In genomic region chr4:99763635-99764101, GRCh38 we compare ENCODE assay signal across 11 cellular contexts. TPM values are rescaled to one million over a fixed set of nuclear protein-coding genes. Genes with fewer than 3 reads are reported as not detected.
A peak's percentile ranks its signal among the peaks of the same experiment; 100 is the strongest.
DNase-seq lines count a peak whose midpoint lies in the region; ATAC-seq, FAIRE-seq and TF ChIP-seq lines count a peak whose summit lies in the region.
"Had no signal": no experiment of that assay in that cellular context is flagged by ENCODE, and none has a peak within 500 bp of the region (broad histone marks: within the 10 kb centered on the region; RNA-seq: fewer than 3 reads in every experiment).

No MANE protein-coding gene starts in this region.

- no peaks in the 10 kb centered on the region for H3K79me2 ChIP-seq in mammary epithelial cell (ENCODE audit: insufficient read depth, low read length)

- H3K9me3 ChIP-seq in IMR-90 (ENCODE audit: control insufficient read depth, insufficient read depth, low read length) (no peaks in the 10 kb centered on the region; the same call in 1 of the 2 replicates), mammary epithelial cell (replicated peaks; ENCODE audit: insufficient read depth, low read length) (no peaks in the 10 kb centered on the region), pancreas (no peaks in the 10 kb centered on the region)
- H3K9me3 ChIP-seq: BLaER1 had no signal

- H3K4me3 ChIP-seq in IMR-90 (ENCODE audit: insufficient read depth, low read depth, low read length) (no peak overlapping the region), mammary epithelial cell (replicated peaks in 1 of 3; ENCODE audit: insufficient read depth in 1 of 3, low read depth in 2 of 3, low read length in 3 of 3) (no peak overlapping the region), pancreas (no peak overlapping the region)
- H3K4me3 ChIP-seq: BLaER1, cardiac muscle cell had no signal

- WGBS in IMR-90 (ENCODE audit: extremely low coverage in 2 of 2, insufficient read length in 1 of 2), 2 experiments, result 0% methylated on average over 1 of the region's 3 CpGs; no CpG with 5 or more reads in 1 of the 2 experiments
- WGBS in mammary epithelial cell (ENCODE audit: low coverage, missing lambda C conversion rate), result 9% methylated on average over 3 of the region's 3 CpGs
- WGBS in pancreas, 2 donors, result 17 to 24% methylated on average over 3 of the region's 3 CpGs

- H3K79me1 ChIP-seq in IMR-90 (ENCODE audit: low read depth in 1 of 2, low read length in 2 of 2), result no peaks in the 10 kb centered on the region

- no TSS peak for BruUV-seq in IMR-90 (replicated peaks; lab: Mats Ljungman, UMichigan)
- no TSS peak for BruUV-seq in mammary epithelial cell (replicated peaks; lab: Mats Ljungman, UMichigan)

- H3K56ac ChIP-seq in IMR-90 (ENCODE audit: extremely low read depth, insufficient read depth, low read length), result no peak overlapping the region

- H3K4ac ChIP-seq in IMR-90 (ENCODE audit: low read depth, low read length), result no peak overlapping the region

- H4K20me1 ChIP-seq in IMR-90 (ENCODE audit: insufficient read depth, low read length), result no peaks in the 10 kb centered on the region
- no peaks in the 10 kb centered on the region for H4K20me1 ChIP-seq in mammary epithelial cell (ENCODE audit: insufficient read depth, low read length)
- H4K20me1 ChIP-seq: BLaER1 had no signal

- H3K27me3 ChIP-seq in IMR-90 (ENCODE audit: control insufficient read depth, insufficient read depth, low read length), result no peaks in the 10 kb centered on the region
- no peaks in the 10 kb centered on the region for H3K27me3 ChIP-seq in mammary epithelial cell (ENCODE audit: insufficient read depth, low read length)
- H3K27me3 ChIP-seq in pancreas, result no peaks in the 10 kb centered on the region
- H3K27me3 ChIP-seq: BLaER1, cardiac muscle cell had no signal

- no peak for TF ChIP-seq RAD21 in IMR-90 (IDR thresholded peaks at IDR 0.05; ENCODE audit: low read length)

- H2AFZ ChIP-seq in IMR-90 (replicated peaks; ENCODE audit: low read length, poor library complexity) (no peak overlapping the region), mammary epithelial cell (ENCODE audit: low read depth, low read length) (no peak overlapping the region)

- no peak overlapping the region for H2BK15ac ChIP-seq in IMR-90 (ENCODE audit: low read depth, low read length)

- in situ Hi-C loops in IMR-90 (cut with MboI; ENCODE audit: low sequenced_read_pairs), result no loop called here
- in situ Hi-C loops in mammary epithelial cell (cut with MboI; ENCODE audit: low sequenced_read_pairs in 2 of 2), result no loop called here

- H2BK5ac ChIP-seq in IMR-90 (ENCODE audit: low read depth, low read length, poor library complexity, severe bottlenecking), result no peak overlapping the region

- no peak overlapping the region for H4K5ac ChIP-seq in IMR-90 (ENCODE audit: low read depth, low read length)

- FAIRE-seq in pancreas (lab: Jason Lieb, UNC) (no peak), D721Med (lab: Jason Lieb, UNC) (no peak)

- no peak overlapping the region for H4K91ac ChIP-seq in IMR-90 (ENCODE audit: insufficient read depth, low read depth, low read length)

- no peak overlapping the region for H3K14ac ChIP-seq in IMR-90 (replicated peaks; ENCODE audit: low read depth, low read length)

- CTCF ChIA-PET in IMR-90 (lab: Yijun Ruan, JAX) (interaction anchor here (1.1 kb wide), 1 partner anchor 18 kb away, joined by 3 read pairs; no protein-coding TSS in a partner anchor), mammary epithelial cell (lab: Charles Lee; ENCODE audit: low non-redundant PET) (no interaction called here)

- no peaks in the 10 kb centered on the region for H3K36me3 ChIP-seq in IMR-90 (ENCODE audit: control insufficient read depth, insufficient read depth, low read length)
- no peaks in the 10 kb centered on the region for H3K36me3 ChIP-seq in mammary epithelial cell (ENCODE audit: insufficient read depth, low read length)
- H3K36me3 ChIP-seq in pancreas, result no peaks in the 10 kb centered on the region
- H3K36me3 ChIP-seq: BLaER1, cardiac muscle cell had no signal

- no peak overlapping the region for H2BK120ac ChIP-seq in IMR-90 (ENCODE audit: low read depth, low read length)

- no peak for TF ChIP-seq POLR2A in IMR-90 (IDR thresholded peaks at IDR 0.05; ENCODE audit: low read depth, low read length)

- no peak overlapping the region for H3K18ac ChIP-seq in IMR-90 (ENCODE audit: low read depth, low read length)

- H3K27ac ChIP-seq in IMR-90 (ENCODE audit: insufficient read depth, low read length), result no peak overlapping the region
- no peak overlapping the region for H3K27ac ChIP-seq in mammary epithelial cell (ENCODE audit: insufficient read depth, low read depth, low read length)
- H3K27ac ChIP-seq in pancreas, result no peak overlapping the region
- H3K27ac ChIP-seq: BLaER1, cardiac muscle cell had no signal

- peak; percentile 46 for DNase-seq in SIG-M5 treated with dmso at 0.1 percent for 504 hours (lab: John Stamatoyannopoulos, UW; ENCODE audit: unreplicated experiment)
- no peak for DNase-seq in SIG-M5 (lab: John Stamatoyannopoulos, UW)
- DNase-seq in IMR-90, result peak; percentile 89
- DNase-seq in mammary epithelial cell, result peak; percentile 94
- DNase-seq in pancreas, result peak in 4 of 6 donors; percentile 17 to 70 (median 26)
- no peak for DNase-seq in D721Med (ENCODE audit: insufficient read length, low spot score)
- no peak for DNase-seq in cerebellar cortex (ENCODE audit: low spot score)
- DNase-seq: stimulated activated naive CD4-positive, alpha-beta T cell had no signal

- no peak overlapping the region for H2AK9ac ChIP-seq in IMR-90 (replicated peaks; ENCODE audit: low read depth, low read length, poor library complexity)

- H4K8ac ChIP-seq in IMR-90 (ENCODE audit: low read depth in 2 of 2, low read length in 2 of 2), result no peak overlapping the region

- POLR2A ChIA-PET in IMR-90 (lab: Charles Lee; ENCODE audit: unreplicated experiment), result no interaction called here

- H3K4me2 ChIP-seq in IMR-90 (ENCODE audit: low read depth, low read length), result no peak overlapping the region
- no peak overlapping the region for H3K4me2 ChIP-seq in mammary epithelial cell (ENCODE audit: insufficient read depth, low read depth, low read length)
- H3K4me2 ChIP-seq: BLaER1 had no signal

- no peak overlapping the region for H3K23ac ChIP-seq in IMR-90 (ENCODE audit: low read depth, low read length)

- ATAC-seq in IMR-90 (ENCODE audit: low read depth), result peak; percentile 96
- peak; percentile 84 to 99 (median 94) for ATAC-seq in pancreas
- no peak for ATAC-seq in HG02763 (IDR thresholded peaks at IDR 0.05; ENCODE audit: unreplicated experiment)

- dilution Hi-C loops in IMR-90 (cut with HindIII; ENCODE audit: low sequenced_read_pairs, unreplicated experiment), result no loop called here
- dilution Hi-C loops in mammary epithelial cell (cut with HindIII; ENCODE audit: low sequenced_read_pairs), result no loop called here

- TF ChIP-seq CTCF in IMR-90 (conservative IDR thresholded peaks at IDR 0.05; ENCODE audit: low read depth, low read length) (no peak), mammary epithelial cell (conservative IDR thresholded peaks at IDR 0.05 in 1 of 2, IDR thresholded peaks at IDR 0.05 in 1 of 2; ENCODE audit: extremely low read depth in 1 of 2, insufficient read depth in 1 of 2, low read depth in 1 of 2, low read length in 2 of 2) (no peak), pancreas (IDR thresholded peaks at IDR 0.05) (no peak), D721Med (IDR thresholded peaks at IDR 0.05; ENCODE audit: insufficient read depth, missing control alignments) (no peak)

- intact Hi-C loops in IMR-90 (cut with micrococcal nuclease) (no loop called here), mammary epithelial cell (cut with micrococcal nuclease) (loop anchor here (2.0 kb wide), 1 partner anchor 53 kb away; no protein-coding TSS in a partner anchor), pancreas (cut with DNase I) (no loop called here)

- H2AK5ac ChIP-seq in IMR-90 (ENCODE audit: low read depth, low read length), result no peak overlapping the region

- H3K9ac ChIP-seq in IMR-90 (ENCODE audit: low read depth, low read length), result no peak overlapping the region
- H3K9ac ChIP-seq in mammary epithelial cell (ENCODE audit: insufficient read depth, low read length), result no peak overlapping the region
- H3K9ac ChIP-seq: BLaER1 had no signal

- no peak overlapping the region for H2BK20ac ChIP-seq in IMR-90 (ENCODE audit: low read depth, low read length)

- H3K4me1 ChIP-seq in IMR-90 (ENCODE audit: control insufficient read depth, insufficient read depth, low read length) (peaks cover 6% of the 10 kb centered on the region), mammary epithelial cell (ENCODE audit: insufficient read depth, low read length) (peaks cover 15% of the 10 kb centered on the region), pancreas (no peaks in the 10 kb centered on the region)
- H3K4me1 ChIP-seq: BLaER1 had no signal

- no peaks in the 10 kb centered on the region; the same call in 1 of the 2 replicates for H3K9me1 ChIP-seq in IMR-90 (ENCODE audit: insufficient read depth, low read length)

TF ChIP-seq in IMR-90, 13 proteins besides CTCF, POLR2A, EP300 and RAD21:
- no peak for TF ChIP-seq RFX5 (IDR thresholded peaks at IDR 0.05; ENCODE audit: low read depth, low read length)
- TF ChIP-seq FOS (IDR thresholded peaks at IDR 0.05; ENCODE audit: low read depth, low read length), result peak; percentile 74
- peak; percentile 36; the same call in 1 of the 2 replicates for TF ChIP-seq MAFK (IDR thresholded peaks at IDR 0.05; ENCODE audit: low read depth, low read length)
- peak; percentile 53; the same call in 1 of the 2 replicates for TF ChIP-seq CEBPB (IDR thresholded peaks at IDR 0.05; ENCODE audit: low read depth, low read length)

RNA-seq across cellular contexts. Expression of gene DAPP1, which starts 53.0 kb away (rescaled TPM):
- not detected in 2 replicates for total RNA-seq in IMR-90 (2012; rRNA removed)
- not detected in 2 replicates for polyA plus RNA-seq in IMR-90 (2012; rRNA removed)
- not detected in 2 replicates for polyA plus RNA-seq in IMR-90 (2012; cell fraction: cytosol; rRNA removed)
- polyA plus RNA-seq in IMR-90 (2012; cell fraction: nucleus; rRNA removed; ENCODE audit: low replicate concordance), result not detected in 2 replicates
- 10 to 100 TPM; 14.5 to 54.8 TPM for total RNA-seq in mammary epithelial cell
- 18.3 TPM for polyA plus RNA-seq in mammary epithelial cell
- polyA minus RNA-seq in mammary epithelial cell, result 28.7 TPM
- 1 to 10 TPM in 2 of 6 donors, under 1 TPM in 4; 0.16 to 2.7 (median 0.54) TPM for total RNA-seq in pancreas
- under 1 TPM; 0.09 to 0.19 TPM for polyA plus RNA-seq in pancreas
- polyA plus RNA-seq: cardiac muscle cell had no signal

Comparison
In these comparisons a context has a peak if more than half of its experiments do, and no peak if none do; other contexts are left out.
1. DNase-seq: peak in SIG-M5 treated with dmso at 0.1 percent for 504 hours (single experiment), IMR-90 (single experiment), mammary epithelial cell (single experiment) and pancreas (4 of 6); none in SIG-M5 (single experiment), D721Med (single experiment) and cerebellar cortex (single experiment).
2. RNA of gene DAPP1, which starts 53.0 kb away (total RNA-seq): 14.5 to 54.8 TPM in mammary epithelial cell; 0.16 to 2.7 TPM in pancreas and not detected in IMR-90; every median in the first group is over 4 times any median in the second.